ENCODE assay signal across 23 cellular contexts in genomic region chr9:133522073-133522910, GRCh38. TPM values are rescaled to one million over a fixed set of nuclear protein-coding genes. Genes with fewer than 3 reads are reported as not detected.
A peak's percentile ranks its signal among the peaks of the same experiment; 100 is the strongest.
DNase-seq lines count a peak whose midpoint lies in the region; TF ChIP-seq lines count a peak whose summit lies in the region.
"Had no signal": no experiment of that assay in that cellular context is flagged by ENCODE, and none has a peak within 500 bp of the region (broad histone marks: within the 10 kb centered on the region; RNA-seq: fewer than 3 reads in every experiment).

No MANE protein-coding gene starts in this region.

- no peaks in the 10 kb centered on the region for H3F3A ChIP-seq in smooth muscle cell (ENCODE audit: low read depth)

- intact Hi-C loops in colonic mucosa (cut with DNase I): no loop called here

- peak overlapping the region; percentile 27 for H3K27ac Mint-ChIP-seq in neural crest cell (ENCODE audit: unreplicated experiment)
- H3K27ac Mint-ChIP-seq: activated CD4-positive, alpha-beta memory T cell treated with anti-CD3 and anti-CD28 coated beads, Interleukin-2, amount 10 ng/mL, durations not matched to agents 7 days and 5 days; effector memory CD8-positive, alpha-beta T cell; HFFc6; T-helper 17 cell had no signal

- TF ChIP-seq CTCF in colonic mucosa (IDR thresholded peaks at IDR 0.05): no peak
- TF ChIP-seq CTCF in neural crest cell (conservative IDR thresholded peaks at IDR 0.05): no peak
- no peak for TF ChIP-seq CTCF in smooth muscle cell (IDR thresholded peaks at IDR 0.05; ENCODE audit: borderline replicate concordance, insufficient read depth, poor library complexity, severe bottlenecking)

- H3K27ac ChIP-seq in colonic mucosa: no peak overlapping the region
- H3K27ac ChIP-seq in smooth muscle cell (ENCODE audit: low read depth): no peak overlapping the region
- H3K27ac ChIP-seq: 22Rv1, neural progenitor cell, uterus had no signal

- no peaks in the 10 kb centered on the region for H3K9me3 ChIP-seq in colonic mucosa
- no peaks in the 10 kb centered on the region for H3K9me3 ChIP-seq in smooth muscle cell (replicated peaks; ENCODE audit: low read depth)
- H3K9me3 ChIP-seq: uterus had no signal

- H4K20me1 ChIP-seq in smooth muscle cell (ENCODE audit: low read depth): no peaks in the 10 kb centered on the region

- WGBS in smooth muscle cell (ENCODE audit: low lambda C conversion rate): 82% methylated on average over 14 of the region's 14 CpGs

- H3K27me3 ChIP-seq in colonic mucosa (no peaks in the 10 kb centered on the region), smooth muscle cell (ENCODE audit: low read depth) (no peaks in the 10 kb centered on the region)
- H3K27me3 ChIP-seq: neural progenitor cell, uterus had no signal

- DNase-seq in DMS 273 (lab: John Stamatoyannopoulos, UW; ENCODE audit: unreplicated experiment) (peak; percentile 77), DMS 273 treated with DMSO at 0.1 percent for 48 hours (lab: John Stamatoyannopoulos, UW) (no peak), NCI-H510A (lab: John Stamatoyannopoulos, UW) (peak; percentile 40), colonic mucosa (peak; percentile 70), neural crest cell (ENCODE audit: low read depth, low spot score) (no peak), smooth muscle cell (lab: John Stamatoyannopoulos, UW; ENCODE audit: unreplicated experiment) (no peak)
- DNase-seq in central memory CD4-positive, alpha-beta T cell: no peak
- DNase-seq in stimulated activated CD4-positive, alpha-beta T cell treated with anti-CD3 and anti-CD28 coated beads, Interleukin-2, amount 100 ng/mL, for 48 hours: no peak
- DNase-seq: activated CD4-positive, alpha-beta memory T cell treated with anti-CD3 and anti-CD28 coated beads, Interleukin-2, amount 10 ng/mL, durations not matched to agents 7 days and 5 days; activated CD4-positive, CD25-positive, alpha-beta regulatory T cell; activated T-cell treated with anti-CD3 and anti-CD28 coated beads, Interleukin-2, amount 50 U/mL, for 1 hour; effector memory CD8-positive, alpha-beta T cell; HFFc6; kidney glomerular epithelial cell; NCI-H2081 treated with DMSO at 0.1 percent for 48 hours; T-helper 17 cell; uterus had no signal

- no peak overlapping the region for H3K4me3 Mint-ChIP-seq in neural crest cell
- H3K4me3 Mint-ChIP-seq: activated CD4-positive, alpha-beta memory T cell treated with anti-CD3 and anti-CD28 coated beads, Interleukin-2, amount 10 ng/mL, durations not matched to agents 7 days and 5 days; central memory CD8-positive, alpha-beta T cell; effector memory CD8-positive, alpha-beta T cell; HFFc6; neural progenitor cell; T-helper 17 cell had no signal

- H3K4me3 ChIP-seq in colonic mucosa: no peak overlapping the region
- H3K4me3 ChIP-seq in smooth muscle cell: no peak overlapping the region
- H3K4me3 ChIP-seq: neural progenitor cell, uterus had no signal

- peaks cover 10% of the 10 kb centered on the region for H3K27me3 Mint-ChIP-seq in neural crest cell (ENCODE audit: low read depth)

- H3K36me3 ChIP-seq in colonic mucosa (no peaks in the 10 kb centered on the region), smooth muscle cell (ENCODE audit: low read depth) (no peaks in the 10 kb centered on the region)
- H3K36me3 ChIP-seq: neural progenitor cell, uterus had no signal

- H3K4me1 ChIP-seq in colonic mucosa: no peaks in the 10 kb centered on the region
- peaks cover 8% of the 10 kb centered on the region for H3K4me1 ChIP-seq in smooth muscle cell (ENCODE audit: low read depth)

- no peak overlapping the region for H3K9ac ChIP-seq in colonic mucosa (ENCODE audit: low read depth in 2 of 2, low read length in 2 of 2)
- H3K9ac ChIP-seq in smooth muscle cell (ENCODE audit: low read depth): no peak overlapping the region
- H3K9ac ChIP-seq: neural progenitor cell had no signal

- H3K9me3 Mint-ChIP-seq in neural crest cell: no peaks in the 10 kb centered on the region
- H3K9me3 Mint-ChIP-seq: activated CD4-positive, alpha-beta memory T cell treated with anti-CD3 and anti-CD28 coated beads, Interleukin-2, amount 10 ng/mL, durations not matched to agents 7 days and 5 days; central memory CD8-positive, alpha-beta T cell; effector memory CD8-positive, alpha-beta T cell; HFFc6; neural progenitor cell had no signal

- H2AFZ ChIP-seq in smooth muscle cell (ENCODE audit: low read depth): no peak overlapping the region
- H2AFZ ChIP-seq: neural progenitor cell had no signal

- H3K4me1 Mint-ChIP-seq in neural crest cell: peaks cover 15% of the 10 kb centered on the region
- H3K4me1 Mint-ChIP-seq: activated CD4-positive, alpha-beta memory T cell treated with anti-CD3 and anti-CD28 coated beads, Interleukin-2, amount 10 ng/mL, durations not matched to agents 7 days and 5 days; central memory CD8-positive, alpha-beta T cell had no signal

- H3K36me3 Mint-ChIP-seq in neural crest cell (ENCODE audit: low read depth): no peaks in the 10 kb centered on the region
- H3K36me3 Mint-ChIP-seq: neural progenitor cell had no signal

- no peaks in the 10 kb centered on the region for H3K79me2 ChIP-seq in smooth muscle cell (ENCODE audit: low read depth)

- H3K4me2 ChIP-seq in smooth muscle cell: no peak overlapping the region
- H3K4me2 ChIP-seq: neural progenitor cell had no signal

RNA-seq across cellular contexts. Expression of gene MYMK, which starts 2.5 kb away (rescaled TPM):
- total RNA-seq in colonic mucosa: not detected
- total RNA-seq in neural crest cell: not detected in 2 replicates
- not detected in 2 replicates for total RNA-seq in smooth muscle cell
- not detected in 2 replicates for polyA plus RNA-seq in smooth muscle cell
- total RNA-seq: activated CD4-positive, alpha-beta memory T cell treated with anti-CD3 and anti-CD28 coated beads, Interleukin-2, amount 10 ng/mL, durations not matched to agents 7 days and 5 days; glomerular endothelial cell; HFFc6; mesenteric fat pad; OCI-LY7; T-helper 17 cell; uterus had no signal

RNA-seq across cellular contexts. Expression of gene ADAMTSL2, which starts 12.2 kb away (rescaled TPM):
- under 1 TPM; 0.24 to 0.74 TPM for total RNA-seq in colonic mucosa
- 0.16 and 0.20 TPM in 2 replicates for total RNA-seq in neural crest cell
- total RNA-seq in smooth muscle cell: 8.1 and 8.9 TPM in 2 replicates
- polyA plus RNA-seq in smooth muscle cell: 8.9 and 10.5 TPM in 2 replicates
- total RNA-seq: activated CD4-positive, alpha-beta memory T cell treated with anti-CD3 and anti-CD28 coated beads, Interleukin-2, amount 10 ng/mL, durations not matched to agents 7 days and 5 days; glomerular endothelial cell; T-helper 17 cell had no signal

RNA-seq across cellular contexts. Expression of gene SLC2A6, which starts 43.4 kb away (rescaled TPM):
- total RNA-seq in colonic mucosa (1 to 10 TPM; 2.4 to 2.8 TPM), neural crest cell (29.0 and 30.9 TPM in 2 replicates), smooth muscle cell (12.7 and 13.8 TPM in 2 replicates)
- 21.0 and 28.3 TPM in 2 replicates for polyA plus RNA-seq in smooth muscle cell

Comparison
In these comparisons a context has a peak if more than half of its experiments do, and no peak if none do; other contexts are left out.
1. DNase-seq: peak in DMS 273 (single experiment), NCI-H510A (single experiment) and colonic mucosa (single experiment); none in DMS 273 treated with DMSO at 0.1 percent for 48 hours (single experiment), neural crest cell (single experiment), smooth muscle cell (single experiment), central memory CD4-positive, alpha-beta T cell (single experiment) and stimulated activated CD4-positive, alpha-beta T cell treated with anti-CD3 and anti-CD28 coated beads, Interleukin-2, amount 100 ng/mL, for 48 hours (0 of 2).